ENCODE assay signal across 13 cellular contexts in the genomic region with DNA sequence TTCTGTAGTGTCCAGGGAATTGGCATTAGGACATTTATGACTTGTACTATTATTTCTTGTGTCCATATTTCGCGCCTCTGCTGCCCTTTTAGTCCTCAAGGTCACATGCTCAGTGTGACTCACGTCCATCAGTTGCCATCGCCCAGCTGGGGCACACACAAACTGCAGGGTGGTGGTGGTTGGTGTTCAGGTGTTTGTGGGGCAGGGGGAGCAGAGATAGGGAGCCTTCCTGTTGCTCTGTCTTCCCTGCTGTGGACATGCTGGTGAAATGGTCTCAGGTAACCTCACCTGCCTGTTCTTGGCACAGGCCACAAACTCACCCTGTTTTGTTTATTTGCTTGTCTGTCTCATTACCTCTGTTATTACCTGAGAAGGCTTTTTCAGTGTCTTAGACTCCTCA. TPM values are rescaled to one million over a fixed set of nuclear protein-coding genes. Genes with fewer than 3 reads are reported as not detected.
DNase-seq lines count a peak whose midpoint lies in the region; ATAC-seq, FAIRE-seq and TF ChIP-seq lines count a peak whose summit lies in the region.
"Had no signal": no experiment of that assay in that cellular context is flagged by ENCODE, and none has a peak within 500 bp of the region (broad histone marks: within the 10 kb centered on the region; RNA-seq: fewer than 3 reads in every experiment).

No MANE protein-coding gene starts in this region.

- H3K27me3 ChIP-seq in astrocyte (ENCODE audit: insufficient read depth, low read length) = no peaks in the 10 kb centered on the region
- H3K27me3 ChIP-seq: cardiac muscle cell, uterus had no signal

- no peak overlapping the region for H2AFZ ChIP-seq in astrocyte (ENCODE audit: low read depth, low read length)
- H2AFZ ChIP-seq: parathyroid adenoma had no signal

- H3K9ac ChIP-seq in astrocyte (ENCODE audit: low read length) = peak overlapping the region; percentile 64
- H3K9ac ChIP-seq: parathyroid adenoma had no signal

- DNase-seq in Caki2 (ENCODE audit: low read depth) (peak; percentile 33), LNCaP clone FGC (ENCODE audit: low read depth) (peak; percentile 78), astrocyte (ENCODE audit: low read depth) (no peak), mucosa of descending colon (no peak), GM13977 (ENCODE audit: low spot score) (no peak), HuH-7 (ENCODE audit: low spot score) (no peak), ACHN (no peak)
- DNase-seq: GOT3, NCI-H446 treated with DMSO at 0.1 percent for 48 hours, uterus had no signal

- no peak for TF ChIP-seq CTCF in LNCaP clone FGC (IDR thresholded peaks at IDR 0.05; ENCODE audit: control insufficient read depth, extremely low read depth, insufficient read depth)
- TF ChIP-seq CTCF in astrocyte (IDR thresholded peaks at IDR 0.05; ENCODE audit: insufficient read depth, low read depth, low read length) = no peak
- TF ChIP-seq CTCF in mucosa of descending colon (IDR thresholded peaks at IDR 0.05) = no peak
- TF ChIP-seq CTCF in GM13977 (IDR thresholded peaks at IDR 0.05; ENCODE audit: extremely low read depth, insufficient read depth, missing control alignments) = no peak

- in situ Hi-C loops in Caki2 (cut with HindIII; ENCODE audit: low pct_unique_long_range_greater_than_20kb, low sequenced_read_pairs) = no loop called here
- in situ Hi-C loops in GM13977 (cut with MboI; ENCODE audit: low pct_unique_long_range_greater_than_20kb, low sequenced_read_pairs, unreplicated experiment) = no loop called here
- in situ Hi-C loops in ACHN (cut with HindIII; ENCODE audit: low pct_ligation_motif_present, low pct_unique_long_range_greater_than_20kb, low sequenced_read_pairs) = no loop called here

- H3K9me3 ChIP-seq in astrocyte (ENCODE audit: insufficient read depth, low read depth, low read length) (no peaks in the 10 kb centered on the region), mucosa of descending colon (no peaks in the 10 kb centered on the region)
- H3K9me3 ChIP-seq: uterus had no signal

- H3K4me2 ChIP-seq in astrocyte (ENCODE audit: low read length) = peak overlapping the region; percentile 72

- H3K4me3 ChIP-seq in LNCaP clone FGC (ENCODE audit: low read depth, low read length) (no peak overlapping the region), astrocyte (ENCODE audit: insufficient read depth, low read depth, low read length) (peak overlapping the region; percentile 37), mucosa of descending colon (no peak overlapping the region)
- H3K4me3 ChIP-seq: cardiac muscle cell, uterus had no signal

- H3K9me3 Mint-ChIP-seq in astrocyte (ENCODE audit: unreplicated experiment) = peaks cover 2% of the 10 kb centered on the region

- peaks cover 70% of the 10 kb centered on the region for H3K79me2 ChIP-seq in astrocyte (ENCODE audit: insufficient read depth, low read length)

- H3K36me3 ChIP-seq in astrocyte (ENCODE audit: insufficient read depth, low read length) (peaks cover 23% of the 10 kb centered on the region), mucosa of descending colon (ENCODE audit: low read depth) (no peaks in the 10 kb centered on the region)
- H3K36me3 ChIP-seq: uterus had no signal

- H4K20me1 ChIP-seq in astrocyte (ENCODE audit: insufficient read depth, low read length) = peaks cover 63% of the 10 kb centered on the region

- intact Hi-C loops in mucosa of descending colon (cut with DNase I, micrococcal nuclease) = no loop called here

- peaks cover 16% of the 10 kb centered on the region for H3K4me1 Mint-ChIP-seq in astrocyte (ENCODE audit: low read depth, unreplicated experiment)

- H3K27ac ChIP-seq in astrocyte (ENCODE audit: low read depth, low read length) = peak overlapping the region; percentile 87
- H3K27ac ChIP-seq: cardiac muscle cell, parathyroid adenoma, uterus had no signal

- ATAC-seq in mucosa of descending colon (peak; percentile 64), GM21825 (IDR thresholded peaks at IDR 0.05; ENCODE audit: unreplicated experiment) (no peak)

- H3K27ac Mint-ChIP-seq in astrocyte (ENCODE audit: unreplicated experiment) = peak overlapping the region; percentile 62

- H3K4me1 ChIP-seq in astrocyte (ENCODE audit: insufficient read depth, low read length) = peaks cover 21% of the 10 kb centered on the region
- H3K4me1 ChIP-seq in mucosa of descending colon (ENCODE audit: low read depth) = no peaks in the 10 kb centered on the region
- H3K4me1 ChIP-seq: parathyroid adenoma, uterus had no signal

- H3K27me3 Mint-ChIP-seq in astrocyte (ENCODE audit: low read depth, unreplicated experiment) = no peaks in the 10 kb centered on the region

- peaks cover 20% of the 10 kb centered on the region for H3K36me3 Mint-ChIP-seq in astrocyte (ENCODE audit: low read depth, unreplicated experiment)

- FAIRE-seq in astrocyte (lab: Jason Lieb, UNC) = no peak

- peak overlapping the region; percentile 54 for H3K4me3 Mint-ChIP-seq in astrocyte (ENCODE audit: unreplicated experiment)

RNA-seq across cellular contexts. Expression of gene PRR12, which starts 22.4 kb away (rescaled TPM):
- 1.3 and 2.3 TPM in 2 replicates for total RNA-seq in Caki2 (2014; rRNA removed; shearing (Covaris generic); ENCODE audit: low replicate concordance)
- total RNA-seq in astrocyte = 29.7 and 29.9 TPM in 2 replicates
- 10 to 100 TPM; 24.2 to 37.3 (median 26.2) TPM for total RNA-seq in mucosa of descending colon

RNA-seq across cellular contexts. Expression of gene RRAS, which starts 26.6 kb away (rescaled TPM):
- 140 and 190 TPM in 2 replicates for total RNA-seq in Caki2 (2014; rRNA removed; shearing (Covaris generic); ENCODE audit: low replicate concordance)
- total RNA-seq in astrocyte (94.7 and 104 TPM in 2 replicates), mucosa of descending colon (10 to 100 TPM; 43.9 to 89.8 (median 48.6) TPM)

RNA-seq across cellular contexts. Expression of gene SCAF1, which starts 28.6 kb away (rescaled TPM):
- total RNA-seq in Caki2 (2014; rRNA removed; shearing (Covaris generic); ENCODE audit: low replicate concordance) = 18.5 and 28.2 TPM in 2 replicates
- total RNA-seq in astrocyte = 105 and 107 TPM in 2 replicates
- 10 to 100 TPM; 55.5 to 75.0 (median 56.1) TPM for total RNA-seq in mucosa of descending colon

RNA-seq across cellular contexts. Expression of gene PRRG2, which starts 32.3 kb away (rescaled TPM):
- total RNA-seq in Caki2 (2014; rRNA removed; shearing (Covaris generic); ENCODE audit: low replicate concordance) = 9.5 TPM in 1 of 2 replicates, not detected in the other
- 0.89 and 1.3 TPM in 2 replicates for total RNA-seq in astrocyte
- 10 to 100 TPM in 2 of 3 donors, 1 to 10 TPM in 1; 9.1 to 25.1 (median 18.9) TPM for total RNA-seq in mucosa of descending colon

RNA-seq across cellular contexts. Expression of gene NOSIP, which starts 33.0 kb away (rescaled TPM):
- total RNA-seq in Caki2 (2014; rRNA removed; shearing (Covaris generic); ENCODE audit: low replicate concordance) = 172 and 190 TPM in 2 replicates
- 74.6 and 83.8 TPM in 2 replicates for total RNA-seq in astrocyte
- 10 to 100 TPM; 59.2 to 72.5 (median 66.3) TPM for total RNA-seq in mucosa of descending colon

Comparison
In these comparisons a context has a peak if more than half of its experiments do, and no peak if none do; other contexts are left out.
1. DNase-seq: peak in Caki2 (single experiment) and LNCaP clone FGC (single experiment); none in astrocyte (single experiment), mucosa of descending colon (0 of 3), GM13977 (single experiment), HuH-7 (single experiment) and ACHN (single experiment).